ENCODE assay signal across 8 cellular contexts in genomic region chr19:19515764-19516519, GRCh38. TPM values are rescaled to one million over a fixed set of nuclear protein-coding genes. Genes with fewer than 3 reads are reported as not detected.
DNase-seq lines count a peak whose midpoint lies in the region; ATAC-seq and TF ChIP-seq lines count a peak whose summit lies in the region.

Gene NDUFA13 (plus strand): TSS chr19:19516225. CDS start chr19:19516239, 14 bp downstream.

- peaks cover 9% of the 10 kb centered on the region for H3K4me1 Mint-ChIP-seq in activated CD4-positive, alpha-beta T cell treated with anti-CD3 and anti-CD28 coated beads, Interleukin-2, amount 10 ng/mL, durations not matched to agents 24 days and 14 days

- CTCF ChIA-PET in BJ (lab: Yijun Ruan, JAX): interaction anchor here (0.6 to 1.7 kb wide), 6 partner anchors 16 to 128 kb away, joined by 3 to 8 read pairs (median 3); partner anchors contain the start of gene GMIP

- H3K4me3 Mint-ChIP-seq in activated CD4-positive, alpha-beta T cell treated with anti-CD3 and anti-CD28 coated beads, Interleukin-2, amount 10 ng/mL, durations not matched to agents 24 days and 14 days: peak within 1 kb of the TSS; percentile 96

- DNase-seq in BJ (ENCODE audit: low read depth): peak; percentile 47
- DNase-seq in NCI-H526 treated with DMSO at 0.1 percent for 48 hours (lab: John Stamatoyannopoulos, UW): peak; percentile 27
- peak; percentile 99 for DNase-seq in activated CD4-positive, alpha-beta T cell treated with anti-CD3 and anti-CD28 coated beads, Interleukin-2, amount 10 ng/mL, durations not matched to agents 24 days and 14 days
- DNase-seq in coronary artery (ENCODE audit: low spot score): peak; percentile 95
- peak; percentile 98 for DNase-seq in left kidney (ENCODE audit: low read depth, low spot score)
- DNase-seq in stimulated activated CD4-positive, alpha-beta T cell treated with anti-CD3 and anti-CD28 coated beads, Interleukin-1b, Interleukin-23, amount 100 ng/mL, for 48 hours: peak; percentile 92

- peak; percentile 86 for ATAC-seq in GM19328 (IDR thresholded peaks at IDR 0.05; ENCODE audit: unreplicated experiment)
- ATAC-seq in HG03469 (IDR thresholded peaks at IDR 0.05; ENCODE audit: unreplicated experiment): peak; percentile 79

- H3K36me3 ChIP-seq in BJ (ENCODE audit: control insufficient read depth, insufficient read depth, low read length): peaks cover 10% of the 10 kb centered on the region; the same call in 1 of the 2 replicates

- POLR2A ChIA-PET in BJ (lab: Charles Lee): no interaction called here

- intact Hi-C loops in activated CD4-positive, alpha-beta T cell treated with anti-CD3 and anti-CD28 coated beads, Interleukin-2, amount 10 ng/mL, durations not matched to agents 24 days and 14 days (cut with micrococcal nuclease): loop anchor here (1.0 kb wide), 1 partner anchor 196 kb away; the partner anchor contains the start of genes MAU2 and SUGP1

- no peaks in the 10 kb centered on the region for H3K9me3 Mint-ChIP-seq in activated CD4-positive, alpha-beta T cell treated with anti-CD3 and anti-CD28 coated beads, Interleukin-2, amount 10 ng/mL, durations not matched to agents 24 days and 14 days

- peak within 1 kb of the TSS; percentile 95 for H3K27ac Mint-ChIP-seq in activated CD4-positive, alpha-beta T cell treated with anti-CD3 and anti-CD28 coated beads, Interleukin-2, amount 10 ng/mL, durations not matched to agents 24 days and 14 days

- peaks cover 30% of the 10 kb centered on the region for H3K36me3 Mint-ChIP-seq in activated CD4-positive, alpha-beta T cell treated with anti-CD3 and anti-CD28 coated beads, Interleukin-2, amount 10 ng/mL, durations not matched to agents 24 days and 14 days (ENCODE audit: low read depth)

- no peaks in the 10 kb centered on the region for H3K27me3 Mint-ChIP-seq in activated CD4-positive, alpha-beta T cell treated with anti-CD3 and anti-CD28 coated beads, Interleukin-2, amount 10 ng/mL, durations not matched to agents 24 days and 14 days

- H3K4me3 ChIP-seq in BJ (ENCODE audit: low read depth, low read length): peak within 1 kb of the TSS; percentile 58
- H3K4me3 ChIP-seq in coronary artery: peak within 1 kb of the TSS; percentile 95

- no peaks in the 10 kb centered on the region for H3K27me3 ChIP-seq in BJ (ENCODE audit: control insufficient read depth, insufficient read depth, low read length)

- no peak for TF ChIP-seq CTCF in BJ (IDR thresholded peaks at IDR 0.05; ENCODE audit: insufficient read depth, low read depth, low read length)
- no peak for TF ChIP-seq CTCF in coronary artery (IDR thresholded peaks at IDR 0.05)

- H3K27ac ChIP-seq in coronary artery: peak within 1 kb of the TSS; percentile 68 to 94

RNA-seq across cellular contexts. Expression of gene NDUFA13, which starts in this region (rescaled TPM):
- polyA plus RNA-seq in BJ (2011; rRNA removed): 495 and 597 TPM in 2 replicates
- 62.5 and 108 TPM in 2 replicates for polyA minus RNA-seq in BJ (2011; rRNA and poly(A)+ RNA removed)
- total RNA-seq in activated CD4-positive, alpha-beta T cell treated with anti-CD3 and anti-CD28 coated beads, Interleukin-2, amount 10 ng/mL, durations not matched to agents 24 days and 14 days: 370 and 391 TPM in 2 replicates

Comparison
In these comparisons a context has a peak if more than half of its experiments do, and no peak if none do; other contexts are left out.
1. Peak in every context shown above with its lines: DNase-seq, ATAC-seq, H3K4me3 ChIP-seq and H3K27ac ChIP-seq.
2. DNase-seq: peak in every context shown above with its lines; median percentile 99 in activated CD4-positive, alpha-beta T cell treated with anti-CD3 and anti-CD28 coated beads, Interleukin-2, amount 10 ng/mL, durations not matched to agents 24 days and 14 days; 98 in left kidney; 95 in coronary artery; 92 in stimulated activated CD4-positive, alpha-beta T cell treated with anti-CD3 and anti-CD28 coated beads, Interleukin-1b, Interleukin-23, amount 100 ng/mL, for 48 hours; 47 in BJ; 27 in NCI-H526 treated with DMSO at 0.1 percent for 48 hours.